ENCODE assay signal across 3 cellular contexts in the genomic region with DNA sequence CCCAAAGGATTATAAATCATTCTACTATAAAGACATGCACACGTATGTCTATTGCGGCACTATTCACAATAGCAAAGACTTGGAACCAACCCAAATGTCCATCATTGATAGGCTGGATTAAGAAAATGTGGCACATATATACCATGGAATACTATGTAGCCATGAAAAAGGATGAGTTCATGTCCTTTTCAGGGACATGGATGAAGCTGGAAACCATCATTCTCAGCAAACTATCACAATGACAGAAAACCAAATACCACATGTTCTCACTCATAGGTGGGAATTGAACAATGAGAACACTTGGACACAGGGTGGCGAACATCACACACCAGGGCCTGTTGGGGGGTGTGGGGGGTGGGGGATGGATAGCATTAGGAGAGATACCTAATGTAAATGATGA.
DNase-seq lines count a peak whose midpoint lies in the region; ATAC-seq, FAIRE-seq and TF ChIP-seq lines count a peak whose summit lies in the region.
"Not testable (repeated sequence)": the region's sequence is repeated elsewhere in the genome, so short reads cannot be mapped to it uniquely, and the experiment has no call there.

No MANE protein-coding gene starts in this region.

- TF ChIP-seq EP300 in A549 (IDR thresholded peaks at IDR 0.05); K562 (IDR thresholded peaks at IDR 0.05; ENCODE audit: low read length): not testable (repeated sequence)

- H3K4me2 ChIP-seq in A549; K562 (ENCODE audit: insufficient read depth, low read length): not testable (repeated sequence)

- not testable (repeated sequence) for H3K36me3 ChIP-seq in HEK293 (ENCODE audit: control insufficient read depth in 2 of 2, insufficient read depth in 1 of 2, low read length in 2 of 2); K562 (ENCODE audit: control insufficient read depth, insufficient read depth, low read length)

- not testable (repeated sequence) for TF ChIP-seq RAD21 in A549 (conservative IDR thresholded peaks at IDR 0.05 in 1 of 2, IDR thresholded peaks at IDR 0.05 in 1 of 2); K562 (CRISPR knock-in tag; conservative IDR thresholded peaks at IDR 0.05 in 1 of 2, IDR thresholded peaks at IDR 0.05 in 1 of 2)

- not testable (repeated sequence) for H3K27me3 ChIP-seq in K562 (ENCODE audit: control insufficient read depth in 2 of 2, insufficient read depth in 2 of 2, low read length in 2 of 2)

- in situ Hi-C loops in K562 (cut with MboI) = not testable (repeated sequence)

- H3K9me1 ChIP-seq in K562 (ENCODE audit: control insufficient read depth, insufficient read depth, low read length) = not testable (repeated sequence)

- not testable (repeated sequence) for H3K27ac ChIP-seq in A549; HEK293 (ENCODE audit: extremely low read depth, low read depth, low read length); K562 (ENCODE audit: extremely low read depth, low read depth, low read length)

- intact Hi-C loops in K562 (cut with micrococcal nuclease) = not testable (repeated sequence)

- not testable (repeated sequence) for H3K79me2 ChIP-seq in K562 (ENCODE audit: control insufficient read depth, insufficient read depth, low read length)

- H2AFZ ChIP-seq in K562 (ENCODE audit: low read depth, low read length) = not testable (repeated sequence)

- FAIRE-seq in A549 (lab: Jason Lieb, UNC); K562 (lab: Jason Lieb, UNC): not testable (repeated sequence)

- DNase-seq in A549 (ENCODE audit: low read depth in 1 of 2, low spot score in 1 of 2); K562 (ENCODE audit: extremely low read depth in 1 of 4, low spot score in 3 of 4): not testable (repeated sequence)

- not testable (repeated sequence) for H3K4me1 ChIP-seq in A549; HEK293 (ENCODE audit: control insufficient read depth, insufficient read depth, low read length); K562 (replicated peaks in 1 of 2; ENCODE audit: control insufficient read depth in 2 of 2, insufficient read depth in 2 of 2, low read length in 2 of 2)

- H3K9ac ChIP-seq in K562 (ENCODE audit: insufficient read depth in 1 of 2, low read depth in 2 of 2, low read length in 2 of 2) = not testable (repeated sequence)

- WGBS in A549 (ENCODE audit: missing lambda C conversion rate) = 84% methylated on average over 2 of the region's 3 CpGs
- 0% methylated on average over 3 of the region's 3 CpGs for WGBS in K562 (ENCODE audit: insufficient coverage, low coverage, missing lambda C conversion rate)

- POLR2A ChIA-PET in A549 (lab: Yijun Ruan, JAX); HEK293 (lab: Yijun Ruan, JAX); K562 (lab: Yijun Ruan, JAX): not testable (repeated sequence)

- not testable (repeated sequence) for H4K20me1 ChIP-seq in K562 (replicated peaks; ENCODE audit: control insufficient read depth, insufficient read depth, low read length)

- CTCF ChIA-PET in A549 (lab: Yijun Ruan, JAX); HEK293 (lab: Yijun Ruan, JAX); K562 (lab: Yijun Ruan, JAX; ENCODE audit: low intra/inter-chr PET ratio): not testable (repeated sequence)

- not testable (repeated sequence) for H3K9me3 ChIP-seq in A549; HEK293 (ENCODE audit: control insufficient read depth, insufficient read depth, low read depth, low read length); K562 (replicated peaks; ENCODE audit: control insufficient read depth, insufficient read depth, low read depth, low read length)

- H3K4me3 ChIP-seq in A549; HEK293 (ENCODE audit: low read depth, low read length); K562: not testable (repeated sequence)

- not testable (repeated sequence) for TF ChIP-seq POLR2A in A549 (IDR thresholded peaks at IDR 0.05; ENCODE audit: low read length); K562 (conservative IDR thresholded peaks at IDR 0.05)

- not testable (repeated sequence) for BruUV-seq in K562 (replicated peaks; lab: Mats Ljungman, UMichigan)

- ATAC-seq in A549, K562: not testable (repeated sequence)

- TF ChIP-seq CTCF in A549 (IDR thresholded peaks at IDR 0.05); HEK293 (tag by site-specific recombination; IDR thresholded peaks at IDR 0.05); K562 (IDR thresholded peaks at IDR 0.05 in 2 of 3, conservative IDR thresholded peaks at IDR 0.05 in 1 of 3; ENCODE audit: insufficient read depth in 2 of 3, low read depth in 1 of 3, low read length in 3 of 3): not testable (repeated sequence)

TF ChIP-seq in A549, 52 proteins besides CTCF, POLR2A, EP300 and RAD21:
- TF ChIP-seq KDM1A (IDR thresholded peaks at IDR 0.05; ENCODE audit: low read depth) = peak; percentile 89

TF ChIP-seq in HEK293, 187 proteins besides CTCF, POLR2A, EP300 and RAD21:
- TF ChIP-seq ZNF146 (tag by site-specific recombination; IDR thresholded peaks at IDR 0.05) = peak; percentile 66; the same call in 1 of the 2 replicates

TF ChIP-seq in K562, 482 proteins besides CTCF, POLR2A, EP300 and RAD21:
- peak; percentile 33 for TF ChIP-seq ZNF146 (CRISPR knock-in tag; IDR thresholded peaks at IDR 0.05; ENCODE audit: unreplicated experiment)
